ENCODE assay signal across 22 cellular contexts in genomic region chr12:75760481-75761324, GRCh38.
DNase-seq lines count a peak whose midpoint lies in the region; ATAC-seq and TF ChIP-seq lines count a peak whose summit lies in the region.
"Had no signal": no experiment of that assay in that cellular context is flagged by ENCODE, and none has a peak within 500 bp of the region (broad histone marks: within the 10 kb centered on the region; RNA-seq: fewer than 3 reads in every experiment).

No MANE protein-coding gene starts in this region.

- TF ChIP-seq CTCF in WERI-Rb-1 (IDR thresholded peaks at IDR 0.05; ENCODE audit: low read depth, low read length) = no peak
- no peak for TF ChIP-seq CTCF in neural cell (IDR thresholded peaks at IDR 0.05; ENCODE audit: poor library complexity, severe bottlenecking)

- no peaks in the 10 kb centered on the region for H3K9me2 ChIP-seq in neural cell (ENCODE audit: insufficient read depth, low read length)

- no peaks in the 10 kb centered on the region for H3K79me2 ChIP-seq in neural cell (replicated peaks; ENCODE audit: insufficient read depth, low read length)

- peaks cover 5% of the 10 kb centered on the region for H3F3A ChIP-seq in neural cell (ENCODE audit: insufficient read depth, low read length, poor library complexity, severe bottlenecking)

- peak overlapping the region; percentile 57 for H2AFZ ChIP-seq in neural cell (ENCODE audit: low read depth, low read length)

- H3K36me3 ChIP-seq in WERI-Rb-1 (no peaks in the 10 kb centered on the region), neural cell (ENCODE audit: insufficient read depth, low read length) (no peaks in the 10 kb centered on the region)
- H3K36me3 ChIP-seq: neutrophil, prostate gland, sigmoid colon had no signal

- peak; percentile 15 for TF ChIP-seq RAD21 in neural cell (conservative IDR thresholded peaks at IDR 0.05)

- DNase-seq in NCI-H1417 (lab: John Stamatoyannopoulos, UW) = peak in 2 of 3 experiments; percentile 29 to 46
- DNase-seq in NCI-H1417 treated with DMSO at 0.1 percent for 48 hours (lab: John Stamatoyannopoulos, UW) = no peak
- DNase-seq in NCI-H2171 treated with DMSO at 0.1 percent for 48 hours (lab: John Stamatoyannopoulos, UW) = peak; percentile 68
- no peak for DNase-seq in WERI-Rb-1
- DNase-seq in DMS79 treated with DMSO at 0.1 percent for 48 hours (lab: John Stamatoyannopoulos, UW) = no peak
- DNase-seq in stimulated activated naive CD4-positive, alpha-beta T cell (lab: John Stamatoyannopoulos, UW) = no peak
- DNase-seq: 8988T; activated CD4-positive, alpha-beta T cell treated with anti-CD3 and anti-CD28 coated beads, Interleukin-2, amount 10 ng/mL, durations not matched to agents 24 days and 14 days; activated naive CD4-positive, alpha-beta T cell treated with anti-CD3 and anti-CD28 coated beads, Interleukin-2, amount 10 ng/mL, durations not matched to agents 7 days and 5 days; AML-193; anterior cingulate cortex; central memory CD4-positive, alpha-beta T cell; DMS53; GF-D8; sigmoid colon; stimulated activated CD8-positive, alpha-beta memory T cell treated with anti-CD3 and anti-CD28 coated beads, Interleukin-4, amount 100 ng/mL, for 48 hours had no signal

- H3K27ac ChIP-seq in WERI-Rb-1 (peak overlapping the region; percentile 37; the same call in 1 of the 2 replicates), neural cell (ENCODE audit: low read length) (peak overlapping the region; percentile 92)
- H3K27ac ChIP-seq: neutrophil, prostate gland, sigmoid colon, SK-N-MC, VCaP had no signal

- no peak for ATAC-seq in HG02571 (IDR thresholded peaks at IDR 0.05; ENCODE audit: unreplicated experiment)

- H3K27me3 ChIP-seq in WERI-Rb-1 (ENCODE audit: insufficient read depth, low read depth, severe bottlenecking) (no peaks in the 10 kb centered on the region), neural cell (ENCODE audit: insufficient read depth, low read depth, low read length) (no peaks in the 10 kb centered on the region)
- H3K27me3 ChIP-seq: neutrophil, sigmoid colon had no signal

- H3K9me3 ChIP-seq in WERI-Rb-1 (ENCODE audit: severe bottlenecking) (no peaks in the 10 kb centered on the region), neural cell (ENCODE audit: low read length) (no peaks in the 10 kb centered on the region)
- H3K9me3 ChIP-seq: neutrophil, prostate gland, sigmoid colon had no signal

- peak; percentile 65 for TF ChIP-seq EP300 in neural cell (conservative IDR thresholded peaks at IDR 0.05; ENCODE audit: poor library complexity, severe bottlenecking)

- peak overlapping the region; percentile 60 for H3K9ac ChIP-seq in neural cell (ENCODE audit: low read length)

- H3K4me2 ChIP-seq in neural cell (ENCODE audit: low read length) = peak overlapping the region; percentile 33

- no peaks in the 10 kb centered on the region for H4K20me1 ChIP-seq in neural cell (ENCODE audit: insufficient read depth)

- no peak overlapping the region for H3K4me3 ChIP-seq in WERI-Rb-1 (ENCODE audit: low read depth, low read length)
- peak overlapping the region; percentile 44 for H3K4me3 ChIP-seq in neural cell (ENCODE audit: low read length)
- H3K4me3 ChIP-seq: prostate gland, sigmoid colon, SK-N-MC had no signal

TF ChIP-seq in neural cell, 6 proteins besides CTCF, POLR2A, EP300 and RAD21:
- TF ChIP-seq EZH2 (IDR thresholded peaks at IDR 0.05; ENCODE audit: borderline replicate concordance, insufficient read depth, low read length, poor library complexity, severe bottlenecking) (no peak), MXI1 (conservative IDR thresholded peaks at IDR 0.05; ENCODE audit: poor library complexity, severe bottlenecking) (no peak), SMC3 (conservative IDR thresholded peaks at IDR 0.05; ENCODE audit: poor library complexity) (no peak), REST (IDR thresholded peaks at IDR 0.05; ENCODE audit: borderline replicate concordance) (peak; percentile 20), POLR2AphosphoS5 (IDR thresholded peaks at IDR 0.05) (peak; percentile 35), TAF1 (IDR thresholded peaks at IDR 0.05; ENCODE audit: low read depth) (no peak)

Comparison
In these comparisons a context has a peak if more than half of its experiments do, and no peak if none do; other contexts are left out.
1. DNase-seq: peak in NCI-H1417 (2 of 3) and NCI-H2171 treated with DMSO at 0.1 percent for 48 hours (single experiment); none in NCI-H1417 treated with DMSO at 0.1 percent for 48 hours (single experiment), WERI-Rb-1 (single experiment), DMS79 treated with DMSO at 0.1 percent for 48 hours (single experiment) and stimulated activated naive CD4-positive, alpha-beta T cell (0 of 6).